ENCODE assay signal across 3 cellular contexts in genomic region chr3:156737049-156737448, GRCh38.
DNase-seq lines count a peak whose midpoint lies in the region; ATAC-seq, FAIRE-seq and TF ChIP-seq lines count a peak whose summit lies in the region.
"Not testable (repeated sequence)": the region's sequence is repeated elsewhere in the genome, so short reads cannot be mapped to it uniquely, and the experiment has no call there.

No MANE protein-coding gene starts in this region.

- not testable (repeated sequence) for H3K36me3 Mint-ChIP-seq in nephron (ENCODE audit: low read depth)

- H3K4me3 Mint-ChIP-seq in nephron = not testable (repeated sequence)

- not testable (repeated sequence) for H2AFZ ChIP-seq in K562 (ENCODE audit: low read depth, low read length)

- H3K27ac ChIP-seq in HEK293 (ENCODE audit: extremely low read depth, low read depth, low read length); K562 (ENCODE audit: extremely low read depth, low read depth, low read length): not testable (repeated sequence)

- not testable (repeated sequence) for H3K27me3 ChIP-seq in K562 (ENCODE audit: control insufficient read depth in 2 of 2, insufficient read depth in 2 of 2, low read length in 2 of 2)

- TF ChIP-seq CTCF in HEK293 (tag by site-specific recombination; IDR thresholded peaks at IDR 0.05); K562 (IDR thresholded peaks at IDR 0.05 in 2 of 3, conservative IDR thresholded peaks at IDR 0.05 in 1 of 3; ENCODE audit: insufficient read depth in 2 of 3, low read depth in 1 of 3, low read length in 3 of 3); nephron (IDR thresholded peaks at IDR 0.05; ENCODE audit: unreplicated experiment in 3 of 3): not testable (repeated sequence)

- FAIRE-seq in K562 (lab: Jason Lieb, UNC) = not testable (repeated sequence)

- not testable (repeated sequence) for H3K36me3 ChIP-seq in HEK293 (ENCODE audit: control insufficient read depth in 2 of 2, insufficient read depth in 1 of 2, low read length in 2 of 2); K562 (ENCODE audit: control insufficient read depth, insufficient read depth, low read length)

- H3K9me1 ChIP-seq in K562 (ENCODE audit: control insufficient read depth, insufficient read depth, low read length) = not testable (repeated sequence)

- in situ Hi-C loops in K562 (cut with MboI) = not testable (repeated sequence)

- H3K4me1 ChIP-seq in HEK293 (ENCODE audit: control insufficient read depth, insufficient read depth, low read length); K562 (replicated peaks in 1 of 2; ENCODE audit: control insufficient read depth in 2 of 2, insufficient read depth in 2 of 2, low read length in 2 of 2): not testable (repeated sequence)

- H3K9ac ChIP-seq in K562 (ENCODE audit: insufficient read depth in 1 of 2, low read depth in 2 of 2, low read length in 2 of 2) = not testable (repeated sequence)

- not testable (repeated sequence) for H3K4me2 ChIP-seq in K562 (ENCODE audit: insufficient read depth, low read length)

- TF ChIP-seq EP300 in K562 (IDR thresholded peaks at IDR 0.05; ENCODE audit: low read length) = not testable (repeated sequence)

- H3K27ac Mint-ChIP-seq in nephron = peak overlapping the region in 2 of 3 experiments; percentile 84 to 88

- H3K27me3 Mint-ChIP-seq in nephron (ENCODE audit: low read depth) = not testable (repeated sequence)

- not testable (repeated sequence) for ATAC-seq in K562

- not testable (repeated sequence) for H3K4me3 ChIP-seq in HEK293 (ENCODE audit: low read depth, low read length); K562

- not testable (repeated sequence) for TF ChIP-seq POLR2A in K562 (conservative IDR thresholded peaks at IDR 0.05)

- not testable (repeated sequence) for H4K20me1 ChIP-seq in K562 (replicated peaks; ENCODE audit: control insufficient read depth, insufficient read depth, low read length)

- H3K9me3 ChIP-seq in HEK293 (ENCODE audit: control insufficient read depth, insufficient read depth, low read depth, low read length); K562 (replicated peaks; ENCODE audit: control insufficient read depth, insufficient read depth, low read depth, low read length): not testable (repeated sequence)

- not testable (repeated sequence) for H3K79me2 ChIP-seq in K562 (ENCODE audit: control insufficient read depth, insufficient read depth, low read length)

- WGBS in K562 (ENCODE audit: insufficient coverage, low coverage, missing lambda C conversion rate) = 20% methylated on average over 1 of the region's 3 CpGs

- CTCF ChIA-PET in HEK293 (lab: Yijun Ruan, JAX); K562 (lab: Yijun Ruan, JAX; ENCODE audit: low intra/inter-chr PET ratio): not testable (repeated sequence)

- not testable (repeated sequence) for H3K9me3 Mint-ChIP-seq in nephron

- not testable (repeated sequence) for TF ChIP-seq RAD21 in K562 (CRISPR knock-in tag; conservative IDR thresholded peaks at IDR 0.05 in 1 of 2, IDR thresholded peaks at IDR 0.05 in 1 of 2)

- peaks cover 36% of the 10 kb centered on the region for H3K4me1 Mint-ChIP-seq in nephron

- BruUV-seq in K562 (replicated peaks; lab: Mats Ljungman, UMichigan) = not testable (repeated sequence)

- POLR2A ChIA-PET in HEK293 (lab: Yijun Ruan, JAX) = not testable (repeated sequence)
- POLR2A ChIA-PET in K562 (lab: Yijun Ruan, JAX) = interaction anchor here (0.6 kb wide), 1 partner anchor 53 kb away, joined by 3 read pairs; no protein-coding TSS in a partner anchor

- DNase-seq in K562 (ENCODE audit: extremely low read depth in 1 of 4, low spot score in 3 of 4) = not testable (repeated sequence)

- intact Hi-C loops in K562 (cut with micrococcal nuclease) = not testable (repeated sequence)

TF ChIP-seq in HEK293, 187 proteins besides CTCF, POLR2A, EP300 and RAD21:
- peak; percentile 81 for TF ChIP-seq ZNF146 (tag by site-specific recombination; IDR thresholded peaks at IDR 0.05)
- TF ChIP-seq, protein P1, sequence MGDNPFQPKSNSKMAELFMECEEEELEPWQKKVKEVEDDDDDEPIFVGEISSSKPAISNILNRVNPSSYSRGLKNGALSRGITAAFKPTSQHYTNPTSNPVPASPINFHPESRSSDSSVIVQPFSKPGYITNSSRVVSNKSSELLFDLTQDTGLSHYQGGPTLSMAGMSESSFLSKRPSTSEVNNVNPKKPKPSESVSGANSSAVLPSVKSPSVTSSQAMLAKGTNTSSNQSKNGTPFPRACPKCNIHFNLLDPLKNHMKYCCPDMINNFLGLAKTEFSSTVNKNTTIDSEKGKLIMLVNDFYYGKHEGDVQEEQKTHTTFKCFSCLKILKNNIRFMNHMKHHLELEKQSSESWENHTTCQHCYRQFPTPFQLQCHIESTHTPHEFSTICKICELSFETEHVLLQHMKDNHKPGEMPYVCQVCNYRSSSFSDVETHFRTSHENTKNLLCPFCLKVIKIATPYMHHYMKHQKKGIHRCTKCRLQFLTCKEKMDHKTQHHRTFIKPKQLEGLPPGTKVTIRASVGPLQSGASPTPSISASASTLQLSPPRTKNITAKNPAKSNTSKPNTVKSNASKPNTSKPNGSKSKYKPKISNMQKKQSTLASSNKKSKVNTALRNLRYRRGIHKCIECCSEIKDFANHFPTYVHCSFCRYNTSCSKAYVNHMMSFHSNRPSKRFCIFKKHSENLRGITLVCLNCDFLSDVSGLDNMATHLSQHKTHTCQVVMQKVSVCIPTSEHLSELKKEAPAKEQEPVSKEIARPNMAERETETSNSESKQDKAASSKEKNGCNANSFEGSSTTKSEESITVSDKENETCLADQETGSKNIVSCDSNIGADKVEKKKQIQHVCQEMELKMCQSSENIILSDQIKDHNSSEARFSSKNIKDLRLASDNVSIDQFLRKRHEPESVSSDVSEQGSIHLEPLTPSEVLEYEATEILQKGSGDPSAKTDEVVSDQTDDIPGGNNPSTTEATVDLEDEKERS (tag by site-specific recombination; IDR thresholded peaks at IDR 0.05) = peak; percentile 20; the same call in 1 of the 2 replicates
TF ChIP-seq in HEK293: peak in this region for 2; not testable (repeated sequence) for 185.

TF ChIP-seq in K562, 482 proteins besides CTCF, POLR2A, EP300 and RAD21:
- TF ChIP-seq BCOR (IDR thresholded peaks at IDR 0.05) = peak; percentile 66
- TF ChIP-seq ZNF146 (CRISPR knock-in tag; IDR thresholded peaks at IDR 0.05; ENCODE audit: unreplicated experiment) = peak; percentile 66
- 0 out of 4 replicates have a peak, but pooled peaks of 1 of the 2 experiments have one; percentile 19 for TF ChIP-seq KDM1A (IDR thresholded peaks at IDR 0.05)
